ENCODE assay signal across 8 cellular contexts in genomic region chr4:74228691-74229640, GRCh38.
DNase-seq lines count a peak whose midpoint lies in the region; ATAC-seq, FAIRE-seq and TF ChIP-seq lines count a peak whose summit lies in the region.

No MANE protein-coding gene starts in this region.

- H2AFZ ChIP-seq in IMR-90 (replicated peaks; ENCODE audit: low read length, poor library complexity) = no peak overlapping the region

- CTCF ChIA-PET in IMR-90 (lab: Yijun Ruan, JAX) = interaction anchor here (0.6 to 2.1 kb wide), 15 partner anchors 9 to 447 kb away, joined by 3 to 8 read pairs (median 3); no protein-coding TSS in a partner anchor

- H3K9me3 ChIP-seq in IMR-90 (ENCODE audit: control insufficient read depth, insufficient read depth, low read length) = no peaks in the 10 kb centered on the region
- H3K9me3 ChIP-seq in right cardiac atrium (ENCODE audit: control insufficient read depth, low read length) = no peaks in the 10 kb centered on the region
- no peaks in the 10 kb centered on the region for H3K9me3 ChIP-seq in spleen

- no peak overlapping the region for H2BK15ac ChIP-seq in IMR-90 (ENCODE audit: low read depth, low read length)

- TF ChIP-seq POLR2A in IMR-90 (IDR thresholded peaks at IDR 0.05; ENCODE audit: low read depth, low read length) (no peak), spleen (IDR thresholded peaks at IDR 0.05) (no peak)

- no peaks in the 10 kb centered on the region for H4K20me1 ChIP-seq in IMR-90 (ENCODE audit: insufficient read depth, low read length)

- H2AK9ac ChIP-seq in IMR-90 (replicated peaks; ENCODE audit: low read depth, low read length, poor library complexity) = no peak overlapping the region

- DNase-seq in IMR-90 (peak; percentile 67), SKM-1 (lab: John Stamatoyannopoulos, UW; ENCODE audit: unreplicated experiment) (peak; percentile 66), right cardiac atrium (peak; percentile 72 to 80 (median 73)), spleen (peak; percentile 88), hepatic stellate cell (ENCODE audit: low spot score) (no peak)
- DNase-seq in activated naive CD4-positive, alpha-beta T cell treated with anti-CD3 and anti-CD28 coated beads, Interleukin-2, amount 50 U/mL, for 16 hours = peak; percentile 74

- H3K79me1 ChIP-seq in IMR-90 (ENCODE audit: low read depth in 1 of 2, low read length in 2 of 2) = no peaks in the 10 kb centered on the region

- H3K27ac ChIP-seq in IMR-90 (ENCODE audit: insufficient read depth, low read length) (no peak overlapping the region), right cardiac atrium (ENCODE audit: low read length) (no peak overlapping the region), spleen (no peak overlapping the region)

- POLR2A ChIA-PET in IMR-90 (lab: Charles Lee; ENCODE audit: unreplicated experiment) = interaction anchor here (0.6 kb wide), 1 partner anchor 11 kb away, joined by 4 read pairs; no protein-coding TSS in a partner anchor

- H4K8ac ChIP-seq in IMR-90 (ENCODE audit: low read depth in 2 of 2, low read length in 2 of 2) = no peak overlapping the region

- no peak overlapping the region for H3K4me3 ChIP-seq in IMR-90 (ENCODE audit: insufficient read depth, low read depth, low read length)
- no peak overlapping the region for H3K4me3 ChIP-seq in right cardiac atrium (ENCODE audit: low read length)
- H3K4me3 ChIP-seq in spleen = no peak overlapping the region

- H3K18ac ChIP-seq in IMR-90 (ENCODE audit: low read depth, low read length) = no peak overlapping the region

- BruUV-seq in IMR-90 (replicated peaks; lab: Mats Ljungman, UMichigan) = no TSS peak

- no peak overlapping the region for H3K23ac ChIP-seq in IMR-90 (ENCODE audit: low read depth, low read length)

- H4K5ac ChIP-seq in IMR-90 (ENCODE audit: low read depth, low read length) = no peak overlapping the region

- peak; percentile 80 for FAIRE-seq in G401.6 (lab: Jason Lieb, UNC)

- H2BK5ac ChIP-seq in IMR-90 (ENCODE audit: low read depth, low read length, poor library complexity, severe bottlenecking) = no peak overlapping the region

- intact Hi-C loops in IMR-90 (cut with micrococcal nuclease) = loop anchor here (1.0 kb wide), 1 partner anchor 82 kb away; no protein-coding TSS in a partner anchor
- intact Hi-C loops in right cardiac atrium (cut with DNase I) = loop anchor here in 1 of 4 donors (5.0 kb wide), 1 partner anchor 83 kb away; no protein-coding TSS in a partner anchor
- intact Hi-C loops in spleen (cut with DNase I; ENCODE audit: low total_unique reads) = loop anchor here (5.0 kb wide), 1 partner anchor 83 kb away; no protein-coding TSS in a partner anchor

- no peak overlapping the region for H4K91ac ChIP-seq in IMR-90 (ENCODE audit: insufficient read depth, low read depth, low read length)

- H3K36me3 ChIP-seq in IMR-90 (ENCODE audit: control insufficient read depth, insufficient read depth, low read length) (no peaks in the 10 kb centered on the region), spleen (peaks cover 0 to 9% (median 2%) of the 10 kb centered on the region in 6 donors)

- H3K4me1 ChIP-seq in IMR-90 (ENCODE audit: control insufficient read depth, insufficient read depth, low read length) (peaks cover 6% of the 10 kb centered on the region; the same call in 1 of the 2 replicates), right cardiac atrium (ENCODE audit: control insufficient read depth, insufficient read depth, low read length) (no peaks in the 10 kb centered on the region), spleen (peaks cover 0 to 18% (median 2%) of the 10 kb centered on the region in 6 donors)

- dilution Hi-C loops in IMR-90 (cut with HindIII; ENCODE audit: low sequenced_read_pairs, unreplicated experiment) = no loop called here

- H3K56ac ChIP-seq in IMR-90 (ENCODE audit: extremely low read depth, insufficient read depth, low read length) = no peak overlapping the region

- no peak overlapping the region for H3K4ac ChIP-seq in IMR-90 (ENCODE audit: low read depth, low read length)

- H3K4me2 ChIP-seq in IMR-90 (ENCODE audit: low read depth, low read length) = no peak overlapping the region

- H3K14ac ChIP-seq in IMR-90 (replicated peaks; ENCODE audit: low read depth, low read length) = no peak overlapping the region

- H3K27me3 ChIP-seq in IMR-90 (ENCODE audit: control insufficient read depth, insufficient read depth, low read length) (no peaks in the 10 kb centered on the region), right cardiac atrium (ENCODE audit: control insufficient read depth, insufficient read depth) (no peaks in the 10 kb centered on the region), spleen (replicated peaks in 1 of 7) (no peaks in the 10 kb centered on the region)

- in situ Hi-C loops in IMR-90 (cut with MboI; ENCODE audit: low sequenced_read_pairs) = no loop called here

- TF ChIP-seq RAD21 in IMR-90 (IDR thresholded peaks at IDR 0.05; ENCODE audit: low read length) = peak; percentile 54

- no peak overlapping the region for H3K9ac ChIP-seq in IMR-90 (ENCODE audit: low read depth, low read length)

- WGBS in IMR-90 (ENCODE audit: extremely low coverage in 2 of 2, insufficient read length in 1 of 2), 2 experiments = no CpG with 5 or more reads among the region's 4 CpGs
- 44% methylated on average over 4 of the region's 4 CpGs for WGBS in right cardiac atrium
- WGBS in spleen, 5 donors = 42 to 47% (median 44%) methylated on average over 4 of the region's 4 CpGs

- no peak overlapping the region for H2BK120ac ChIP-seq in IMR-90 (ENCODE audit: low read depth, low read length)

- ATAC-seq in GM21515 (IDR thresholded peaks at IDR 0.05; ENCODE audit: unreplicated experiment) (peak; percentile 95), IMR-90 (ENCODE audit: low read depth) (peak; percentile 52; the same call in 1 of the 2 replicates), right cardiac atrium (peak in 1 of 2 donors; percentile 74)

- H2AK5ac ChIP-seq in IMR-90 (ENCODE audit: low read depth, low read length) = no peak overlapping the region

- H3K9me1 ChIP-seq in IMR-90 (ENCODE audit: insufficient read depth, low read length) = no peaks in the 10 kb centered on the region; the same call in 1 of the 2 replicates

- H2BK20ac ChIP-seq in IMR-90 (ENCODE audit: low read depth, low read length) = no peak overlapping the region; the same call in 1 of the 2 replicates

- TF ChIP-seq CTCF in IMR-90 (conservative IDR thresholded peaks at IDR 0.05; ENCODE audit: low read depth, low read length) (peak; percentile 65), spleen (IDR thresholded peaks at IDR 0.05 in 8 of 11, conservative IDR thresholded peaks at IDR 0.05 in 3 of 11) (peak; percentile 37 to 88 (median 77))

TF ChIP-seq in IMR-90, 13 proteins besides CTCF, POLR2A, EP300 and RAD21:
- TF ChIP-seq FOS (IDR thresholded peaks at IDR 0.05; ENCODE audit: low read depth, low read length) (no peak), SMC3 (IDR thresholded peaks at IDR 0.05; ENCODE audit: low read depth, low read length) (peak; percentile 55), CEBPB (IDR thresholded peaks at IDR 0.05; ENCODE audit: low read depth, low read length) (no peak), RFX5 (IDR thresholded peaks at IDR 0.05; ENCODE audit: low read depth, low read length) (no peak), RCOR1 (IDR thresholded peaks at IDR 0.05; ENCODE audit: insufficient replicate concordance, low read length) (no peak)
- TF ChIP-seq, protein P1, sequence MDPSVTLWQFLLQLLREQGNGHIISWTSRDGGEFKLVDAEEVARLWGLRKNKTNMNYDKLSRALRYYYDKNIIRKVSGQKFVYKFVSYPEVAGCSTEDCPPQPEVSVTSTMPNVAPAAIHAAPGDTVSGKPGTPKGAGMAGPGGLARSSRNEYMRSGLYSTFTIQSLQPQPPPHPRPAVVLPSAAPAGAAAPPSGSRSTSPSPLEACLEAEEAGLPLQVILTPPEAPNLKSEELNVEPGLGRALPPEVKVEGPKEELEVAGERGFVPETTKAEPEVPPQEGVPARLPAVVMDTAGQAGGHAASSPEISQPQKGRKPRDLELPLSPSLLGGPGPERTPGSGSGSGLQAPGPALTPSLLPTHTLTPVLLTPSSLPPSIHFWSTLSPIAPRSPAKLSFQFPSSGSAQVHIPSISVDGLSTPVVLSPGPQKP (IDR thresholded peaks at IDR 0.05; ENCODE audit: borderline replicate concordance, low read depth, low read length) = no peak
